ENCODE assay signal across 37 cellular contexts in the genomic region with DNA sequence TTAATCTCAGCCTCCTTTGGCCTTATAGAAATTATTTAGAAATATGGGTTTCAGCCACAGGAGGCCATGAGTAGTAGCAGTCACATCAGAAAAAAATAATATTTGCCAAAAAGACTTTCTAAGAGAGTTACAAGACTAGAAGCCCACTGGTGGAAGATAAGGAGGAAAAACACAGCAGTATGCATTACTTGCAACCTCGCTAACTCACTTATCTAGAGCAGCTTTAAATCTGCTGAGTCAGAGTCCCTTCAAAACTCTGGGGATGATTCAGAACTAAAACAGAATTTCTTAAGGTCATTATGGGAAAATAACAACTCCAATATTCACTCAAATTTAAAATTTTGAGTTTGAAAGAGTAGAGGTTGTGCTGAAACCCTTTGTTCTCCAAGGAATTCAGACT. TPM values are rescaled to one million over a fixed set of nuclear protein-coding genes. Genes with fewer than 3 reads are reported as not detected.
"Had no signal": no experiment of that assay in that cellular context is flagged by ENCODE, and none has a peak within 500 bp of the region (broad histone marks: within the 10 kb centered on the region; RNA-seq: fewer than 3 reads in every experiment).

No MANE protein-coding gene starts in this region.

- H3K27me3 Mint-ChIP-seq: activated CD8-positive, alpha-beta memory T cell treated with anti-CD3 and anti-CD28 coated beads, Interleukin-2, amount 10 ng/mL, durations not matched to agents 7 days and 5 days had no signal

- H3K4me3 ChIP-seq: adrenal gland, body of pancreas, esophagus muscularis mucosa, gastrocnemius medialis, heart left ventricle had no signal

- H3K4me3 Mint-ChIP-seq: activated CD4-positive, alpha-beta memory T cell treated with anti-CD3 and anti-CD28 coated beads for 36 hours; activated CD4-positive, alpha-beta T cell treated with anti-CD3 and anti-CD28 coated beads for 36 hours; activated CD4-positive, alpha-beta T cell treated with anti-CD3 and anti-CD28 coated beads, Interleukin-2, amount 10 ng/mL, durations not matched to agents 24 days and 14 days; activated CD8-positive, alpha-beta memory T cell treated with anti-CD3 and anti-CD28 coated beads, Interleukin-2, amount 10 ng/mL, durations not matched to agents 7 days and 5 days; activated CD8-positive, alpha-beta T cell treated with anti-CD3 and anti-CD28 coated beads, Interleukin-2, amount 10 ng/mL, durations not matched to agents 7 days and 5 days; activated naive CD4-positive, alpha-beta T cell treated with anti-CD3 and anti-CD28 coated beads for 36 hours; activated naive CD4-positive, alpha-beta T cell treated with anti-CD3 and anti-CD28 coated beads, Interleukin-2, amount 50 U/mL, for 24 hours; activated naive CD8-positive, alpha-beta T cell treated with anti-CD3 and anti-CD28 coated beads for 36 hours; activated naive CD8-positive, alpha-beta T cell treated with anti-CD3 and anti-CD28 coated beads, Interleukin-2, amount 50 U/mL, for 24 hours; activated T-helper 1 cell treated with anti-CD3 and anti-CD28 coated beads, Interleukin-12 subunit alpha, Interleukin-12 subunit beta, Interleukin-2, Interleukin-4 antibody, amounts not matched to agents 30 ng/mL and 10 ng/mL and 1 ng/mL, durations not matched to agents 14 hours and 24 hours and 36 hours had no signal

- H3K27me3 ChIP-seq: adrenal gland, body of pancreas, esophagus muscularis mucosa, foreskin keratinocyte, gastrocnemius medialis, heart left ventricle had no signal

- FAIRE-seq: colon, endometrium had no signal

- DNase-seq: activated CD4-positive, alpha-beta memory T cell treated with anti-CD3 and anti-CD28 coated beads for 36 hours; activated CD4-positive, alpha-beta T cell treated with anti-CD3 and anti-CD28 coated beads for 36 hours; activated CD4-positive, alpha-beta T cell treated with anti-CD3 and anti-CD28 coated beads, Interleukin-2, amount 10 ng/mL, durations not matched to agents 24 days and 14 days; activated CD4-positive, CD25-positive, alpha-beta regulatory T cell; activated CD4-positive, CD25-positive, alpha-beta regulatory T cell treated with anti-CD3 and anti-CD28 coated beads, Interleukin-2, amount 50 U/mL, for 72 hours; activated CD8-positive, alpha-beta memory T cell treated with anti-CD3 and anti-CD28 coated beads, Interleukin-2, amount 10 ng/mL, durations not matched to agents 7 days and 5 days; activated CD8-positive, alpha-beta memory T cell treated with anti-CD3 and anti-CD28 coated beads, Interleukin-2, amount 50 U/mL, for 4 hours; activated CD8-positive, alpha-beta T cell treated with anti-CD3 and anti-CD28 coated beads, Interleukin-2, amount 10 ng/mL, durations not matched to agents 7 days and 5 days; activated effector memory CD4-positive, alpha-beta T cell treated with anti-CD3 and anti-CD28 coated beads, Interleukin-2, amount 50 U/mL, for 16 hours; activated naive CD4-positive, alpha-beta T cell treated with anti-CD3 and anti-CD28 coated beads for 36 hours; activated naive CD8-positive, alpha-beta T cell treated with anti-CD3 and anti-CD28 coated beads for 36 hours; activated naive CD8-positive, alpha-beta T cell treated with anti-CD3 and anti-CD28 coated beads, Interleukin-2, amount 50 U/mL, for 24 hours; activated T-cell treated with anti-CD3 and anti-CD28 coated beads, Interleukin-2, amount 50 U/mL, for 1 hour; activated T-cell treated with anti-CD3 and anti-CD28 coated beads, Interleukin-2, amount 50 U/mL, for 48 hours; adrenal gland; amygdala; aorta; body of pancreas; caudate nucleus; cortex of kidney; dermis blood vessel endothelial cell; effector CD4-positive, alpha-beta T cell; foreskin keratinocyte; gastrocnemius medialis; glutamatergic neuron; heart left ventricle; T-helper 2 cell had no signal

- H3K36me3 ChIP-seq: adrenal gland, esophagus muscularis mucosa, gastrocnemius medialis, heart left ventricle had no signal

- H3K9me3 ChIP-seq: adrenal gland, gastrocnemius medialis had no signal

- H3K27ac ChIP-seq: adrenal gland, body of pancreas, esophagus muscularis mucosa, foreskin keratinocyte, gastrocnemius medialis, heart left ventricle had no signal

- ATAC-seq: activated CD4-positive, alpha-beta T cell treated with anti-CD3 and anti-CD28 coated beads for 36 hours; activated CD8-positive, alpha-beta memory T cell treated with anti-CD3 and anti-CD28 coated beads, Interleukin-2, amount 10 ng/mL, durations not matched to agents 7 days and 5 days; activated CD8-positive, alpha-beta T cell treated with anti-CD3 and anti-CD28 coated beads, Interleukin-2, amount 10 ng/mL, durations not matched to agents 7 days and 5 days; activated naive CD8-positive, alpha-beta T cell treated with anti-CD3 and anti-CD28 coated beads, Interleukin-2, amount 50 U/mL, for 24 hours; body of pancreas; foreskin keratinocyte; gastrocnemius medialis; heart left ventricle had no signal

- H3K36me3 Mint-ChIP-seq: activated CD8-positive, alpha-beta memory T cell treated with anti-CD3 and anti-CD28 coated beads, Interleukin-2, amount 10 ng/mL, durations not matched to agents 7 days and 5 days had no signal

- H3K4me1 Mint-ChIP-seq: activated CD4-positive, alpha-beta T cell treated with anti-CD3 and anti-CD28 coated beads for 36 hours; activated CD4-positive, alpha-beta T cell treated with anti-CD3 and anti-CD28 coated beads, Interleukin-2, amount 10 ng/mL, durations not matched to agents 24 days and 14 days; activated CD8-positive, alpha-beta memory T cell treated with anti-CD3 and anti-CD28 coated beads, Interleukin-2, amount 10 ng/mL, durations not matched to agents 7 days and 5 days; activated naive CD4-positive, alpha-beta T cell treated with anti-CD3 and anti-CD28 coated beads, Interleukin-2, amount 50 U/mL, for 24 hours; activated naive CD8-positive, alpha-beta T cell treated with anti-CD3 and anti-CD28 coated beads for 36 hours; activated naive CD8-positive, alpha-beta T cell treated with anti-CD3 and anti-CD28 coated beads, Interleukin-2, amount 50 U/mL, for 24 hours had no signal

- H3K27ac Mint-ChIP-seq: activated CD4-positive, alpha-beta memory T cell treated with anti-CD3 and anti-CD28 coated beads for 36 hours; activated CD4-positive, alpha-beta T cell treated with anti-CD3 and anti-CD28 coated beads for 36 hours; activated CD4-positive, alpha-beta T cell treated with anti-CD3 and anti-CD28 coated beads, Interleukin-2, amount 10 ng/mL, durations not matched to agents 24 days and 14 days; activated CD8-positive, alpha-beta memory T cell treated with anti-CD3 and anti-CD28 coated beads, Interleukin-2, amount 10 ng/mL, durations not matched to agents 7 days and 5 days; activated CD8-positive, alpha-beta T cell treated with anti-CD3 and anti-CD28 coated beads, Interleukin-2, amount 10 ng/mL, durations not matched to agents 7 days and 5 days; activated naive CD4-positive, alpha-beta T cell treated with anti-CD3 and anti-CD28 coated beads for 36 hours; activated naive CD4-positive, alpha-beta T cell treated with anti-CD3 and anti-CD28 coated beads, Interleukin-2, amount 50 U/mL, for 24 hours; activated naive CD8-positive, alpha-beta T cell treated with anti-CD3 and anti-CD28 coated beads for 36 hours; activated naive CD8-positive, alpha-beta T cell treated with anti-CD3 and anti-CD28 coated beads, Interleukin-2, amount 50 U/mL, for 24 hours; activated T-helper 1 cell treated with anti-CD3 and anti-CD28 coated beads, Interleukin-12 subunit alpha, Interleukin-12 subunit beta, Interleukin-2, Interleukin-4 antibody, amounts not matched to agents 30 ng/mL and 10 ng/mL and 1 ng/mL, durations not matched to agents 14 hours and 24 hours and 36 hours; activated T-helper 2 cell treated with anti-CD3 and anti-CD28 coated beads, Interferon-gamma antibody, Interleukin-2, Interleukin-4, amounts not matched to agents 10 μg/mL and 5 μg/mL and 100 μg/mL, durations not matched to agents 14 hours and 24 hours and 36 hours had no signal

- H3K4me1 ChIP-seq: adrenal gland, body of pancreas, esophagus muscularis mucosa, foreskin keratinocyte, gastrocnemius medialis, heart left ventricle had no signal

RNA-seq across cellular contexts. Expression of a gene that starts 6.2 kb away (rescaled TPM):
- total RNA-seq: activated CD4-positive, alpha-beta memory T cell treated with anti-CD3 and anti-CD28 coated beads for 36 hours; activated CD4-positive, alpha-beta T cell treated with anti-CD3 and anti-CD28 coated beads for 36 hours; activated CD4-positive, alpha-beta T cell treated with anti-CD3 and anti-CD28 coated beads, Interleukin-2, amount 10 ng/mL, durations not matched to agents 24 days and 14 days; activated CD8-positive, alpha-beta memory T cell treated with anti-CD3 and anti-CD28 coated beads for 36 hours; activated CD8-positive, alpha-beta memory T cell treated with anti-CD3 and anti-CD28 coated beads, Interleukin-2, amount 10 ng/mL, durations not matched to agents 7 days and 5 days; activated CD8-positive, alpha-beta T cell treated with anti-CD3 and anti-CD28 coated beads, Interleukin-2, amount 10 ng/mL, durations not matched to agents 7 days and 5 days; activated naive CD4-positive, alpha-beta T cell treated with anti-CD3 and anti-CD28 coated beads for 36 hours; activated naive CD8-positive, alpha-beta T cell treated with anti-CD3 and anti-CD28 coated beads for 36 hours; activated T-helper 1 cell treated with anti-CD3 and anti-CD28 coated beads, Interleukin-12 subunit alpha, Interleukin-12 subunit beta, Interleukin-2, Interleukin-4 antibody, amounts not matched to agents 30 ng/mL and 10 ng/mL and 1 ng/mL, durations not matched to agents 14 hours and 24 hours and 36 hours; activated T-helper 2 cell treated with anti-CD3 and anti-CD28 coated beads, Interferon-gamma antibody, Interleukin-2, Interleukin-4, amounts not matched to agents 10 μg/mL and 5 μg/mL and 100 μg/mL, durations not matched to agents 14 hours and 24 hours and 36 hours; adrenal gland; aorta; body of pancreas; chondrocyte; dermis blood vessel endothelial cell; epithelial cell of proximal tubule; esophagus muscularis mucosa; foreskin keratinocyte; gastrocnemius medialis; heart left ventricle; T-helper 1 cell treated with Interleukin-12 subunit alpha and Interleukin-12 subunit beta and Interleukin-4 antibody, amounts not matched to agents 30 ng/mL and 1 ng/mL, for 36 hours had no signal
- polyA plus RNA-seq: adrenal gland, aorta, foreskin keratinocyte, heart left ventricle had no signal

RNA-seq across cellular contexts. Expression of a gene that starts 21.9 kb away (rescaled TPM):
- total RNA-seq: activated CD4-positive, alpha-beta memory T cell treated with anti-CD3 and anti-CD28 coated beads for 36 hours; activated CD4-positive, alpha-beta T cell treated with anti-CD3 and anti-CD28 coated beads for 36 hours; activated CD4-positive, alpha-beta T cell treated with anti-CD3 and anti-CD28 coated beads, Interleukin-2, amount 10 ng/mL, durations not matched to agents 24 days and 14 days; activated CD8-positive, alpha-beta memory T cell treated with anti-CD3 and anti-CD28 coated beads for 36 hours; activated CD8-positive, alpha-beta memory T cell treated with anti-CD3 and anti-CD28 coated beads, Interleukin-2, amount 10 ng/mL, durations not matched to agents 7 days and 5 days; activated CD8-positive, alpha-beta T cell treated with anti-CD3 and anti-CD28 coated beads, Interleukin-2, amount 10 ng/mL, durations not matched to agents 7 days and 5 days; activated naive CD4-positive, alpha-beta T cell treated with anti-CD3 and anti-CD28 coated beads for 36 hours; activated naive CD8-positive, alpha-beta T cell treated with anti-CD3 and anti-CD28 coated beads for 36 hours; activated T-helper 1 cell treated with anti-CD3 and anti-CD28 coated beads, Interleukin-12 subunit alpha, Interleukin-12 subunit beta, Interleukin-2, Interleukin-4 antibody, amounts not matched to agents 30 ng/mL and 10 ng/mL and 1 ng/mL, durations not matched to agents 14 hours and 24 hours and 36 hours; activated T-helper 2 cell treated with anti-CD3 and anti-CD28 coated beads, Interferon-gamma antibody, Interleukin-2, Interleukin-4, amounts not matched to agents 10 μg/mL and 5 μg/mL and 100 μg/mL, durations not matched to agents 14 hours and 24 hours and 36 hours; adrenal gland; aorta; body of pancreas; chondrocyte; dermis blood vessel endothelial cell; epithelial cell of proximal tubule; esophagus muscularis mucosa; foreskin keratinocyte; gastrocnemius medialis; heart left ventricle; T-helper 1 cell treated with Interleukin-12 subunit alpha and Interleukin-12 subunit beta and Interleukin-4 antibody, amounts not matched to agents 30 ng/mL and 1 ng/mL, for 36 hours had no signal
- polyA plus RNA-seq: adrenal gland, aorta, foreskin keratinocyte, heart left ventricle had no signal

RNA-seq across cellular contexts. Expression of a gene that starts 56.9 kb away (rescaled TPM):
- total RNA-seq: activated CD4-positive, alpha-beta memory T cell treated with anti-CD3 and anti-CD28 coated beads for 36 hours; activated CD4-positive, alpha-beta T cell treated with anti-CD3 and anti-CD28 coated beads for 36 hours; activated CD4-positive, alpha-beta T cell treated with anti-CD3 and anti-CD28 coated beads, Interleukin-2, amount 10 ng/mL, durations not matched to agents 24 days and 14 days; activated CD8-positive, alpha-beta memory T cell treated with anti-CD3 and anti-CD28 coated beads for 36 hours; activated CD8-positive, alpha-beta memory T cell treated with anti-CD3 and anti-CD28 coated beads, Interleukin-2, amount 10 ng/mL, durations not matched to agents 7 days and 5 days; activated CD8-positive, alpha-beta T cell treated with anti-CD3 and anti-CD28 coated beads, Interleukin-2, amount 10 ng/mL, durations not matched to agents 7 days and 5 days; activated naive CD4-positive, alpha-beta T cell treated with anti-CD3 and anti-CD28 coated beads for 36 hours; activated naive CD8-positive, alpha-beta T cell treated with anti-CD3 and anti-CD28 coated beads for 36 hours; activated T-helper 1 cell treated with anti-CD3 and anti-CD28 coated beads, Interleukin-12 subunit alpha, Interleukin-12 subunit beta, Interleukin-2, Interleukin-4 antibody, amounts not matched to agents 30 ng/mL and 10 ng/mL and 1 ng/mL, durations not matched to agents 14 hours and 24 hours and 36 hours; activated T-helper 2 cell treated with anti-CD3 and anti-CD28 coated beads, Interferon-gamma antibody, Interleukin-2, Interleukin-4, amounts not matched to agents 10 μg/mL and 5 μg/mL and 100 μg/mL, durations not matched to agents 14 hours and 24 hours and 36 hours; adrenal gland; aorta; body of pancreas; chondrocyte; dermis blood vessel endothelial cell; epithelial cell of proximal tubule; esophagus muscularis mucosa; foreskin keratinocyte; gastrocnemius medialis; heart left ventricle; T-helper 1 cell treated with Interleukin-12 subunit alpha and Interleukin-12 subunit beta and Interleukin-4 antibody, amounts not matched to agents 30 ng/mL and 1 ng/mL, for 36 hours had no signal
- polyA plus RNA-seq: adrenal gland, aorta, foreskin keratinocyte, heart left ventricle had no signal
